In the genomic region with DNA sequence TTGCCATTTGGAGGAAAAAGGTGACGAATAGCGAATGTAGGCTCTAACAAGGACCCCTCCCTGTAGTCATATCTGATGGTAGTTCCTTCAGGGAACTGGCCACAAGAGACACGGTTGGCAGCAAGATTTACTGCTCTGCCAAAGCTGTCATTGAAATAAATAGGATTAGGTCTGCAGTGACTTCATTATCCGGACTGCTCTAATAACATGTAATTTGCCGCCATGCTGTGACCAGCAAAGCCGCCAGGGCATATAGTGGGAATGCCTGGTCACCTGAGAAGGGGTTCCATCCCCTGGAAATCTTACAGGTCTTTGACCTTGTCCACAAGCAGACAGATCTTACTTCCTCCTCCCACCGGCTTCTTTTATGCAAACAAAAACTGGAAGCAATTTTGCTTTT, we compare ENCODE assay signal across 21 cellular contexts. TPM values are rescaled to one million over a fixed set of nuclear protein-coding genes. Genes with fewer than 3 reads are reported as not detected.
DNase-seq lines count a peak whose midpoint lies in the region; ATAC-seq and TF ChIP-seq lines count a peak whose summit lies in the region.
"Had no signal": no experiment of that assay in that cellular context is flagged by ENCODE, and none has a peak within 500 bp of the region (broad histone marks: within the 10 kb centered on the region; RNA-seq: fewer than 3 reads in every experiment).

No MANE protein-coding gene starts in this region.

- peak overlapping the region; percentile 61 for H3K4me2 ChIP-seq in BLaER1
- H3K4me2 ChIP-seq in smooth muscle cell, result no peak overlapping the region
- H3K4me2 ChIP-seq: A549 had no signal

- TF ChIP-seq CTCF in WERI-Rb-1 (IDR thresholded peaks at IDR 0.05; ENCODE audit: low read depth, low read length) (no peak), mesothelial cell of epicardium (IDR thresholded peaks at IDR 0.05; ENCODE audit: unreplicated experiment) (no peak), smooth muscle cell (IDR thresholded peaks at IDR 0.05; ENCODE audit: borderline replicate concordance, insufficient read depth, poor library complexity, severe bottlenecking) (no peak)

- no peak overlapping the region for H3K4me3 Mint-ChIP-seq in mesothelial cell of epicardium
- H3K4me3 Mint-ChIP-seq in activated T-helper 1 cell treated with anti-CD3 and anti-CD28 coated beads, Interleukin-12 subunit alpha, Interleukin-12 subunit beta, Interleukin-2, Interleukin-4 antibody, amounts not matched to agents 30 ng/mL and 10 ng/mL and 1 ng/mL, durations not matched to agents 14 hours and 24 hours and 36 hours, result no peak overlapping the region
- H3K4me3 Mint-ChIP-seq: CD14-positive monocyte, HFFc6 had no signal

- peak; percentile 44 for DNase-seq in NCI-H146 treated with DMSO at 0.1 percent for 48 hours (lab: John Stamatoyannopoulos, UW; ENCODE audit: unreplicated experiment)
- DNase-seq in WERI-Rb-1, result peak; percentile 91
- DNase-seq in mesothelial cell of epicardium (ENCODE audit: low spot score in 2 of 2, unreplicated experiment in 2 of 2), result no peak
- no peak for DNase-seq in activated T-helper 1 cell treated with anti-CD3 and anti-CD28 coated beads, Interleukin-12 subunit alpha, Interleukin-12 subunit beta, Interleukin-2, Interleukin-4 antibody, amounts not matched to agents 30 ng/mL and 10 ng/mL and 1 ng/mL, durations not matched to agents 14 hours and 24 hours and 36 hours (ENCODE audit: low spot score)
- DNase-seq in smooth muscle cell (lab: John Stamatoyannopoulos, UW; ENCODE audit: unreplicated experiment), result no peak
- DNase-seq: DMS153, EL, GOT3, HFFc6, Kasumi-1, NCI-H1436, NCI-H2081, NCI-H226, NCI-H524 treated with DMSO at 0.1 percent for 48 hours, PC-3, SJCRH30 had no signal

- H3K27me3 Mint-ChIP-seq in mesothelial cell of epicardium (ENCODE audit: low read depth), result no peaks in the 10 kb centered on the region
- peaks cover 3% of the 10 kb centered on the region for H3K27me3 Mint-ChIP-seq in activated T-helper 1 cell treated with anti-CD3 and anti-CD28 coated beads, Interleukin-12 subunit alpha, Interleukin-12 subunit beta, Interleukin-2, Interleukin-4 antibody, amounts not matched to agents 30 ng/mL and 10 ng/mL and 1 ng/mL, durations not matched to agents 14 hours and 24 hours and 36 hours (ENCODE audit: insufficient read depth)

- peaks cover 10% of the 10 kb centered on the region for H3K9me3 ChIP-seq in BLaER1
- H3K9me3 ChIP-seq in WERI-Rb-1 (ENCODE audit: severe bottlenecking), result peaks cover 7% of the 10 kb centered on the region
- no peaks in the 10 kb centered on the region for H3K9me3 ChIP-seq in smooth muscle cell (replicated peaks; ENCODE audit: low read depth)

- peaks cover 3% of the 10 kb centered on the region for H3K9me3 Mint-ChIP-seq in mesothelial cell of epicardium
- H3K9me3 Mint-ChIP-seq in activated T-helper 1 cell treated with anti-CD3 and anti-CD28 coated beads, Interleukin-12 subunit alpha, Interleukin-12 subunit beta, Interleukin-2, Interleukin-4 antibody, amounts not matched to agents 30 ng/mL and 10 ng/mL and 1 ng/mL, durations not matched to agents 14 hours and 24 hours and 36 hours, result no peaks in the 10 kb centered on the region
- H3K9me3 Mint-ChIP-seq: HFFc6 had no signal

- ATAC-seq in HG02642 (IDR thresholded peaks at IDR 0.05; ENCODE audit: poor library complexity, unreplicated experiment) (no peak), GM18498 (IDR thresholded peaks at IDR 0.05; ENCODE audit: unreplicated experiment) (no peak)
- ATAC-seq: A549, PC-3 had no signal

- peak overlapping the region; percentile 49 for H3K27ac ChIP-seq in BLaER1
- peak overlapping the region; percentile 74 for H3K27ac ChIP-seq in WERI-Rb-1
- H3K27ac ChIP-seq in smooth muscle cell (ENCODE audit: low read depth), result no peak overlapping the region
- H3K27ac ChIP-seq: SJCRH30 had no signal

- H3K4me3 ChIP-seq in BLaER1, result no peak overlapping the region
- H3K4me3 ChIP-seq in WERI-Rb-1 (ENCODE audit: low read depth, low read length), result no peak overlapping the region
- H3K4me3 ChIP-seq in smooth muscle cell, result no peak overlapping the region
- H3K4me3 ChIP-seq: A549, SJCRH30 had no signal

- H3F3A ChIP-seq in smooth muscle cell (ENCODE audit: low read depth), result peaks cover 7% of the 10 kb centered on the region

- peak overlapping the region; percentile 46; the same call in 1 of the 2 replicates for H3K9ac ChIP-seq in BLaER1
- no peak overlapping the region for H3K9ac ChIP-seq in smooth muscle cell (ENCODE audit: low read depth)

- intact Hi-C loops in activated T-helper 1 cell treated with anti-CD3 and anti-CD28 coated beads, Interleukin-12 subunit alpha, Interleukin-12 subunit beta, Interleukin-2, Interleukin-4 antibody, amounts not matched to agents 30 ng/mL and 10 ng/mL and 1 ng/mL, durations not matched to agents 14 hours and 24 hours and 36 hours (cut with micrococcal nuclease), result no loop called here

- WGBS in smooth muscle cell (ENCODE audit: low lambda C conversion rate), result 83% methylated on average over 7 of the region's 7 CpGs

- H3K27me3 ChIP-seq in BLaER1 (no peaks in the 10 kb centered on the region), WERI-Rb-1 (ENCODE audit: insufficient read depth, low read depth, severe bottlenecking) (no peaks in the 10 kb centered on the region), smooth muscle cell (ENCODE audit: low read depth) (no peaks in the 10 kb centered on the region)
- H3K27me3 ChIP-seq: SJCRH30 had no signal

- H4K20me1 ChIP-seq in BLaER1 (no peaks in the 10 kb centered on the region), smooth muscle cell (ENCODE audit: low read depth) (no peaks in the 10 kb centered on the region)

- H3K4me1 ChIP-seq in BLaER1 (peaks cover 21% of the 10 kb centered on the region), smooth muscle cell (ENCODE audit: low read depth) (peaks cover 6% of the 10 kb centered on the region)
- H3K4me1 ChIP-seq: SJCRH30 had no signal

- H3K36me3 Mint-ChIP-seq in mesothelial cell of epicardium, result no peaks in the 10 kb centered on the region
- H3K36me3 Mint-ChIP-seq in activated T-helper 1 cell treated with anti-CD3 and anti-CD28 coated beads, Interleukin-12 subunit alpha, Interleukin-12 subunit beta, Interleukin-2, Interleukin-4 antibody, amounts not matched to agents 30 ng/mL and 10 ng/mL and 1 ng/mL, durations not matched to agents 14 hours and 24 hours and 36 hours (ENCODE audit: low read depth), result peaks cover 2% of the 10 kb centered on the region
- H3K36me3 Mint-ChIP-seq: CD14-positive monocyte had no signal

- H3K36me3 ChIP-seq in BLaER1 (no peaks in the 10 kb centered on the region), WERI-Rb-1 (no peaks in the 10 kb centered on the region), smooth muscle cell (ENCODE audit: low read depth) (no peaks in the 10 kb centered on the region)
- H3K36me3 ChIP-seq: SJCRH30 had no signal

- H3K4me1 Mint-ChIP-seq in mesothelial cell of epicardium, result peaks cover 20% of the 10 kb centered on the region
- H3K4me1 Mint-ChIP-seq in activated T-helper 1 cell treated with anti-CD3 and anti-CD28 coated beads, Interleukin-12 subunit alpha, Interleukin-12 subunit beta, Interleukin-2, Interleukin-4 antibody, amounts not matched to agents 30 ng/mL and 10 ng/mL and 1 ng/mL, durations not matched to agents 14 hours and 24 hours and 36 hours (ENCODE audit: low read depth), result peaks cover 9% of the 10 kb centered on the region

- no peaks in the 10 kb centered on the region for H3K79me2 ChIP-seq in smooth muscle cell (ENCODE audit: low read depth)

- no peak overlapping the region for H2AFZ ChIP-seq in smooth muscle cell (ENCODE audit: low read depth)

- H3K27ac Mint-ChIP-seq in mesothelial cell of epicardium, result peak overlapping the region; percentile 67
- no peak overlapping the region for H3K27ac Mint-ChIP-seq in activated T-helper 1 cell treated with anti-CD3 and anti-CD28 coated beads, Interleukin-12 subunit alpha, Interleukin-12 subunit beta, Interleukin-2, Interleukin-4 antibody, amounts not matched to agents 30 ng/mL and 10 ng/mL and 1 ng/mL, durations not matched to agents 14 hours and 24 hours and 36 hours
- H3K27ac Mint-ChIP-seq: HFFc6 had no signal

RNA-seq across cellular contexts. Expression of a gene that starts 59.4 kb away (rescaled TPM):
- total RNA-seq in mesothelial cell of epicardium (211 to 217 TPM (median 216 TPM) in 3 replicates), smooth muscle cell (423 and 431 TPM in 2 replicates)
- 25.5 and 29.1 TPM in 2 replicates for total RNA-seq in activated T-helper 1 cell treated with anti-CD3 and anti-CD28 coated beads, Interleukin-12 subunit alpha, Interleukin-12 subunit beta, Interleukin-2, Interleukin-4 antibody, amounts not matched to agents 30 ng/mL and 10 ng/mL and 1 ng/mL, durations not matched to agents 14 hours and 24 hours and 36 hours
- 466 and 476 TPM in 2 replicates for polyA plus RNA-seq in smooth muscle cell

Comparison
In these comparisons a context has a peak if more than half of its experiments do, and no peak if none do; other contexts are left out.
1. DNase-seq: peak in NCI-H146 treated with DMSO at 0.1 percent for 48 hours (single experiment) and WERI-Rb-1 (single experiment); none in mesothelial cell of epicardium (0 of 2), activated T-helper 1 cell treated with anti-CD3 and anti-CD28 coated beads, Interleukin-12 subunit alpha, Interleukin-12 subunit beta, Interleukin-2, Interleukin-4 antibody, amounts not matched to agents 30 ng/mL and 10 ng/mL and 1 ng/mL, durations not matched to agents 14 hours and 24 hours and 36 hours (single experiment) and smooth muscle cell (single experiment).